Comparison of ENCODE assay signal across 18 cellular contexts in the genomic region with DNA sequence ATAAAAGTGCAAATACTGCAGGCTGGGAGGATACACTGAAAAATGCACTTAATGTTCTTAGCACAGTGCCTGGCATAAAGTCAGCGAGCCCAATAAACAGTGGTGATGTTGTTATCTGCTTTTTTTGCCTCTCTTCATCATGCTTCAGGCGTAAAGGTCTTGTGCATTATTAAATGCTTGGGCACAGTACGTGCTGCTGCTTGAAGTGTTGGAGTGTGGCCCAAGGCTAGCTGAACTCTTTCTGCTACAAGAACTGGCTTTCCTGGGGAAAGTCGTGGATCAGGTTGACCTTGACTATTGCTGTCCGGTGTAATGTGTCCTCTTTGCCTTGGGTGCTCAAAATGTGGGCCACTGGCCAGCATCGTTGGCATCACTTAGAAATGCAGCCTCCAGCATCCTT.
"Had no signal": no experiment of that assay in that cellular context is flagged by ENCODE, and none has a peak within 500 bp of the region (broad histone marks: within the 10 kb centered on the region; RNA-seq: fewer than 3 reads in every experiment).

No MANE protein-coding gene starts in this region.

- H3K79me2 ChIP-seq: parathyroid adenoma had no signal

- H3K27ac Mint-ChIP-seq: naive B cell, nephron had no signal

- H3K9me3 ChIP-seq: colonic mucosa, esophagus squamous epithelium, gastroesophageal sphincter, left ventricle myocardium inferior, stomach, transverse colon had no signal

- H3K9me3 Mint-ChIP-seq: nephron had no signal

- H3K27me3 ChIP-seq: colonic mucosa, stomach, transverse colon had no signal

- DNase-seq: colonic mucosa; dermis blood vessel endothelial cell; esophagus squamous epithelium; glutamatergic neuron; islet precursor cell; left ventricle myocardium inferior; mesendoderm; naive B cell; right cardiac atrium; small intestine; stimulated activated CD4-positive, alpha-beta T cell treated with anti-CD3 and anti-CD28 coated beads, Interleukin-12 subunit alpha, Interleukin-12 subunit beta, amount 100 ng/mL, for 4 hours; stimulated activated naive CD4-positive, alpha-beta T cell; stomach; transverse colon had no signal

- H3K4me3 ChIP-seq: colonic mucosa, esophagus squamous epithelium, gastroesophageal sphincter, left ventricle myocardium inferior, lung, stomach, transverse colon had no signal

- H3K36me3 ChIP-seq: colonic mucosa, esophagus squamous epithelium, gastroesophageal sphincter, left ventricle myocardium inferior, stomach, transverse colon had no signal

- H3K9ac ChIP-seq: parathyroid adenoma had no signal

- H3K4me1 ChIP-seq: colonic mucosa, esophagus squamous epithelium, gastroesophageal sphincter, left ventricle myocardium inferior, parathyroid adenoma, stomach, transverse colon had no signal

- H3K4me1 Mint-ChIP-seq: naive B cell had no signal

- H2AFZ ChIP-seq: parathyroid adenoma had no signal

- H3K27ac ChIP-seq: colonic mucosa, esophagus squamous epithelium, gastroesophageal sphincter, left ventricle myocardium inferior, parathyroid adenoma, stomach, transverse colon had no signal

- H3K4me3 Mint-ChIP-seq: naive B cell, nephron had no signal

- H3K36me3 Mint-ChIP-seq: naive B cell had no signal
